ENCODE assay signal across 17 cellular contexts in the genomic region with DNA sequence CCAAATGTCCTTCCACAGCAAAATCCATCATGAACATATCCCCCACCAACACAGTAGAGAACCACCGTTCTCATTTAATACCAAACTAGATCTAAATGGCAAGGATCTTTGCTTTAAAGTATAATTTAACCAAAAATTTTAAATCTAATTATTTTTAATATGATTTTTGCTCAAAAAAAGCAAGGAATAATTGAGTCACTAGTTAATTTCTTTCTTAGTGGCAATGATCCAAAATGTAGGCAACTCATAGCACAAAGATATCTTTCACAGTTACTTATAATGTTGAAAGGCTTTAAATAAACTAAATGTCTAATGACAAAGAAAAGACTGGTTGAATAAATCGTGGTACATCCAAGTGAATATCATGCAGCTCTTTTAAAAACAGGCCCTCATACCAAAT. TPM values are rescaled to one million over a fixed set of nuclear protein-coding genes. Genes with fewer than 3 reads are reported as not detected.
A peak's percentile ranks its signal among the peaks of the same experiment; 100 is the strongest.
DNase-seq lines count a peak whose midpoint lies in the region; ATAC-seq and TF ChIP-seq lines count a peak whose summit lies in the region.
"Had no signal": no experiment of that assay in that cellular context is flagged by ENCODE, and none has a peak within 500 bp of the region (broad histone marks: within the 10 kb centered on the region; RNA-seq: fewer than 3 reads in every experiment).

No MANE protein-coding gene starts in this region.

- no peak overlapping the region for H4K91ac ChIP-seq in H9 (ENCODE audit: insufficient read length, low read depth, low read length)

- no peaks in the 10 kb centered on the region for H4K20me1 ChIP-seq in H9 (ENCODE audit: control insufficient read depth, insufficient read depth, insufficient read length)
- peaks cover 61% of the 10 kb centered on the region for H4K20me1 ChIP-seq in smooth muscle cell (ENCODE audit: low read depth)

- no peak overlapping the region for H3K23ac ChIP-seq in H9 (ENCODE audit: insufficient read length, low read depth, low read length)

- H2BK12ac ChIP-seq in H9 (ENCODE audit: insufficient read length, low read depth, low read length) = no peak overlapping the region

- DNase-seq in H9 (no peak), T-helper 17 cell (no peak), fibroblast of peridontal ligament (ENCODE audit: extremely low read depth) (peak; percentile 19), smooth muscle cell (lab: John Stamatoyannopoulos, UW; ENCODE audit: unreplicated experiment) (no peak)
- DNase-seq in activated T-cell treated with anti-CD3 and anti-CD28 coated beads, Interleukin-2, amount 50 U/mL, for 48 hours = no peak
- DNase-seq in activated CD4-positive, alpha-beta T cell treated with anti-CD3 and anti-CD28 coated beads for 1 hour = no peak
- DNase-seq: ACHN; Calu3; CD4-positive, alpha-beta T cell; GDM1; KG1; NCI-H1092; NCI-H1694; NCI-H345; Peyer's patch; SHP77 treated with DMSO at 0.1 percent for 48 hours had no signal

- H3K36me3 Mint-ChIP-seq in H9 (ENCODE audit: insufficient read depth in 1 of 3, low read depth in 3 of 3) (peaks cover 0 to 4% (median 0%) of the 10 kb centered on the region in 3 experiments; a peak in 1 of 7 replicates), T-helper 17 cell (ENCODE audit: low read depth) (no peaks in the 10 kb centered on the region)

- no peak overlapping the region for H3K14ac ChIP-seq in H9 (ENCODE audit: insufficient read depth, low read length)

- H3K9me3 ChIP-seq in H9 (ENCODE audit: control insufficient read depth, low read depth, low read length) (no peaks in the 10 kb centered on the region), T-helper 17 cell (ENCODE audit: control insufficient read depth, low read length, poor library complexity, severe bottlenecking) (no peaks in the 10 kb centered on the region), smooth muscle cell (replicated peaks; ENCODE audit: low read depth) (no peaks in the 10 kb centered on the region)
- H3K9me3 ChIP-seq: Peyer's patch had no signal

- WGBS in H9 (ENCODE audit: extremely low coverage, insufficient read length, low lambda C conversion rate) = no CpG with 5 or more reads among the region's 2 CpGs
- 89% methylated on average over 2 of the region's 2 CpGs for WGBS in smooth muscle cell (ENCODE audit: low lambda C conversion rate)

- H3K27me3 Mint-ChIP-seq in H9 (ENCODE audit: low read depth) (no peaks in the 10 kb centered on the region), T-helper 17 cell (no peaks in the 10 kb centered on the region)
- H3K27me3 Mint-ChIP-seq: CD4-positive, alpha-beta T cell had no signal

- H2BK120ac ChIP-seq in H9 (ENCODE audit: low read depth, low read length, poor library complexity, severe bottlenecking) = no peak overlapping the region

- no peak overlapping the region for H4K5ac ChIP-seq in H9 (ENCODE audit: insufficient read length, low read depth, low read length)

- H3K23me2 ChIP-seq in H9 (ENCODE audit: insufficient read length, low read depth, low read length, poor library complexity, severe bottlenecking) = no peaks in the 10 kb centered on the region

- H4K8ac ChIP-seq in H9 (replicated peaks; ENCODE audit: insufficient read length, low read depth, low read length) = no peak overlapping the region

- H3F3A ChIP-seq in smooth muscle cell (ENCODE audit: low read depth) = no peaks in the 10 kb centered on the region

- H3K18ac ChIP-seq in H9 (ENCODE audit: insufficient read length, low read depth, low read length) = no peak overlapping the region

- H3T11ph ChIP-seq in H9 (ENCODE audit: low read length) = no peak overlapping the region

- no peak overlapping the region for H3K56ac ChIP-seq in H9 (ENCODE audit: insufficient read length, low read depth, low read length)

- H3K4me3 Mint-ChIP-seq in H9 = no peak overlapping the region
- no peak overlapping the region for H3K4me3 Mint-ChIP-seq in T-helper 17 cell
- H3K4me3 Mint-ChIP-seq: CD4-positive, alpha-beta T cell had no signal

- no peaks in the 10 kb centered on the region for H3K36me3 ChIP-seq in smooth muscle cell (ENCODE audit: low read depth)
- H3K36me3 ChIP-seq: Peyer's patch had no signal

- TF ChIP-seq CTCF in H9 (conservative IDR thresholded peaks at IDR 0.05) = no peak
- TF ChIP-seq CTCF in smooth muscle cell (IDR thresholded peaks at IDR 0.05; ENCODE audit: borderline replicate concordance, insufficient read depth, poor library complexity, severe bottlenecking) = no peak

- H3K79me2 ChIP-seq in H9 (ENCODE audit: insufficient read depth, low read length) = peaks cover 5% of the 10 kb centered on the region; the same call in 1 of the 2 replicates
- peaks cover 75% of the 10 kb centered on the region for H3K79me2 ChIP-seq in smooth muscle cell (ENCODE audit: low read depth)

- no peak overlapping the region for H2AK5ac ChIP-seq in H9 (ENCODE audit: insufficient read length, low read length)

- H3K27ac Mint-ChIP-seq in H9 = peak overlapping the region; percentile 26 to 82 (median 59); a peak in 4 of 7 replicates
- H3K27ac Mint-ChIP-seq in T-helper 17 cell = peak overlapping the region; percentile 54

- H3K4me3 ChIP-seq in smooth muscle cell = no peak overlapping the region
- H3K4me3 ChIP-seq: Peyer's patch had no signal

- H3K4me1 Mint-ChIP-seq in H9 (peaks cover 22 to 25% of the 10 kb centered on the region in 2 experiments), T-helper 17 cell (peaks cover 37% of the 10 kb centered on the region)

- H3K9me3 Mint-ChIP-seq in H9 = no peaks in the 10 kb centered on the region
- H3K9me3 Mint-ChIP-seq: CD4-positive, alpha-beta T cell had no signal

- H3K27ac ChIP-seq in H9 (ENCODE audit: insufficient read length, low read depth, low read length) = no peak overlapping the region
- peak overlapping the region; percentile 85 for H3K27ac ChIP-seq in smooth muscle cell (ENCODE audit: low read depth)

- peaks cover 7% of the 10 kb centered on the region for H3K79me1 ChIP-seq in H9 (ENCODE audit: insufficient read depth, low read depth, low read length, poor library complexity, severe bottlenecking)

- no peak overlapping the region for H3K4ac ChIP-seq in H9 (ENCODE audit: low read depth, low read length)

- H2AFZ ChIP-seq in H9 (ENCODE audit: low read length) = no peak overlapping the region
- H2AFZ ChIP-seq in smooth muscle cell (ENCODE audit: low read depth) = no peak overlapping the region

- ATAC-seq in T-helper 17 cell (no peak), GM21529 (IDR thresholded peaks at IDR 0.05; ENCODE audit: unreplicated experiment) (no peak)

- no peak overlapping the region for H2BK5ac ChIP-seq in H9 (ENCODE audit: insufficient read length, low read length)

- H2BK15ac ChIP-seq in H9 (ENCODE audit: low read depth, low read length) = no peak overlapping the region

- H3K4me2 ChIP-seq in H9 (ENCODE audit: insufficient read depth, insufficient read length, low read length) (no peak overlapping the region), smooth muscle cell (no peak overlapping the region)

- H2BK20ac ChIP-seq in H9 (ENCODE audit: low read depth, low read length, poor library complexity, severe bottlenecking) = no peak overlapping the region

- H3K27me3 ChIP-seq in H9 (ENCODE audit: insufficient read depth, low read length) (no peaks in the 10 kb centered on the region), smooth muscle cell (ENCODE audit: low read depth) (no peaks in the 10 kb centered on the region)
- H3K27me3 ChIP-seq: Peyer's patch had no signal

- H3K9ac ChIP-seq in H9 (ENCODE audit: extremely low read depth, insufficient read length, low read length) (no peak overlapping the region), smooth muscle cell (ENCODE audit: low read depth) (no peak overlapping the region)

- H3K4me1 ChIP-seq in H9 (ENCODE audit: insufficient read depth, low read length) (no peaks in the 10 kb centered on the region), smooth muscle cell (ENCODE audit: low read depth) (peaks cover 3% of the 10 kb centered on the region)

RNA-seq across cellular contexts. Expression of a gene that starts 20.4 kb away (rescaled TPM):
- total RNA-seq in H9 (2021) (46.1 and 48.7 TPM in 2 replicates), T-helper 17 cell (10 to 100 TPM; 72.8 to 74.8 TPM), smooth muscle cell (23.9 and 48.7 TPM in 2 replicates)
- 17.1 and 20.1 TPM in 2 replicates for polyA plus RNA-seq in smooth muscle cell
